Comparison of ENCODE assay signal across 18 cellular contexts in genomic region chr16:50861451-50861850, GRCh38.
"Had no signal": no experiment of that assay in that cellular context is flagged by ENCODE, and none has a peak within 500 bp of the region (broad histone marks: within the 10 kb centered on the region; RNA-seq: fewer than 3 reads in every experiment).

No MANE protein-coding gene starts in this region.

- H3K27me3 Mint-ChIP-seq: activated naive CD8-positive, alpha-beta T cell treated with anti-CD3 and anti-CD28 coated beads for 36 hours had no signal

- ATAC-seq: activated T-cell treated with anti-CD3 and anti-CD28 coated beads, Interleukin-2, amount 50 U/mL, for 4 hours; left colon; natural killer cell treated with Interleukin-12 subunit alpha and Interleukin-12 subunit beta and Interleukin-15 and Interleukin-18, amount 100 ng/mL, for 72 hours; psoas muscle had no signal

- DNase-seq: activated B cell treated with CpG ODN at 0.5 μM for 24 hours; activated CD4-positive, alpha-beta T cell treated with anti-CD3 and anti-CD28 coated beads, Interleukin-2, amount 50 U/mL, for 1 hour; activated effector memory CD4-positive, alpha-beta T cell treated with anti-CD3 and anti-CD28 coated beads, Interleukin-2, amount 50 U/mL, for 16 hours; activated naive CD8-positive, alpha-beta T cell treated with anti-CD3 and anti-CD28 coated beads for 36 hours; activated T-cell treated with anti-CD3 and anti-CD28 coated beads, Interleukin-2, amount 50 U/mL, for 4 hours; anterior cingulate cortex; effector CD8-positive, alpha-beta T cell; left colon; occipital lobe; psoas muscle; sigmoid colon; stimulated activated CD4-positive, alpha-beta T cell treated with anti-CD3 and anti-CD28 coated beads, Interleukin-12 subunit alpha, Interleukin-12 subunit beta, amount 100 ng/mL, for 4 hours; stimulated activated naive CD4-positive, alpha-beta T cell treated with Interleukin-2 at 50 U/mL for 16 hours; testis had no signal

- H3K9me3 ChIP-seq: psoas muscle, sigmoid colon, testis had no signal

- H3K36me3 Mint-ChIP-seq: activated naive CD8-positive, alpha-beta T cell treated with anti-CD3 and anti-CD28 coated beads for 36 hours; natural killer cell treated with Interleukin-12 subunit alpha and Interleukin-12 subunit beta and Interleukin-15 and Interleukin-18, amount 100 ng/mL, for 72 hours had no signal

- H3K4me3 ChIP-seq: lung, psoas muscle, sigmoid colon, SK-N-MC, testis had no signal

- H3K36me3 ChIP-seq: sigmoid colon had no signal

- H3K4me1 ChIP-seq: psoas muscle, sigmoid colon, testis had no signal

- H3K4me1 Mint-ChIP-seq: activated B cell treated with CpG ODN at 0.5 μM for 24 hours; activated naive CD8-positive, alpha-beta T cell treated with anti-CD3 and anti-CD28 coated beads for 36 hours had no signal

- H3K4me3 Mint-ChIP-seq: activated B cell treated with CpG ODN at 0.5 μM for 24 hours; activated naive CD8-positive, alpha-beta T cell treated with anti-CD3 and anti-CD28 coated beads for 36 hours; activated T-cell treated with anti-CD3 and anti-CD28 coated beads, Interleukin-2, amount 50 U/mL, for 4 hours; natural killer cell treated with Interleukin-12 subunit alpha and Interleukin-12 subunit beta and Interleukin-15 and Interleukin-18, amount 100 ng/mL, for 72 hours; T-helper 1 cell treated with Interleukin-12 subunit alpha and Interleukin-12 subunit beta and Interleukin-4 antibody, amounts not matched to agents 30 μg/mL and 1 μg/mL, for 36 hours had no signal

- H3K27ac Mint-ChIP-seq: activated B cell treated with CpG ODN at 0.5 μM for 24 hours; activated naive CD8-positive, alpha-beta T cell treated with anti-CD3 and anti-CD28 coated beads for 36 hours; natural killer cell treated with Interleukin-12 subunit alpha and Interleukin-12 subunit beta and Interleukin-15 and Interleukin-18, amount 100 ng/mL, for 72 hours; T-helper 1 cell treated with Interleukin-12 subunit alpha and Interleukin-12 subunit beta and Interleukin-4 antibody, amounts not matched to agents 30 μg/mL and 1 μg/mL, for 36 hours had no signal

- H3K9me3 Mint-ChIP-seq: activated B cell treated with CpG ODN at 0.5 μM for 24 hours; activated naive CD8-positive, alpha-beta T cell treated with anti-CD3 and anti-CD28 coated beads for 36 hours; activated T-cell treated with anti-CD3 and anti-CD28 coated beads, Interleukin-2, amount 50 U/mL, for 4 hours; natural killer cell treated with Interleukin-12 subunit alpha and Interleukin-12 subunit beta and Interleukin-15 and Interleukin-18, amount 100 ng/mL, for 72 hours; T-helper 1 cell treated with Interleukin-12 subunit alpha and Interleukin-12 subunit beta and Interleukin-4 antibody, amounts not matched to agents 30 μg/mL and 1 μg/mL, for 36 hours had no signal

- H3K27me3 ChIP-seq: sigmoid colon, testis had no signal

- H3K27ac ChIP-seq: psoas muscle, sigmoid colon, SK-N-MC, testis had no signal
